Comparison of ENCODE assay signal across 6 cellular contexts in genomic region chr10:12328302-12328701, GRCh38. TPM values are rescaled to one million over a fixed set of nuclear protein-coding genes. Genes with fewer than 3 reads are reported as not detected.
DNase-seq lines count a peak whose midpoint lies in the region; ATAC-seq, FAIRE-seq and TF ChIP-seq lines count a peak whose summit lies in the region.
"Not testable (repeated sequence)": the region's sequence is repeated elsewhere in the genome, so short reads cannot be mapped to it uniquely, and the experiment has no call there.

No MANE protein-coding gene starts in this region.

- H3K4me3 Mint-ChIP-seq in activated T-helper 17 cell treated with anti-CD3 and anti-CD28 coated beads, Interleukin-2, amount 50 U/mL, for 72 hours; chondrocyte (ENCODE audit: unreplicated experiment): not testable (repeated sequence)

- TF ChIP-seq EP300 in A549 (IDR thresholded peaks at IDR 0.05); suprapubic skin (IDR thresholded peaks at IDR 0.05): not testable (repeated sequence)

- TF ChIP-seq CTCF in A549 (IDR thresholded peaks at IDR 0.05); chondrocyte (IDR thresholded peaks at IDR 0.05); suprapubic skin (IDR thresholded peaks at IDR 0.05): not testable (repeated sequence)

- not testable (repeated sequence) for H3K9me3 ChIP-seq in A549, suprapubic skin

- POLR2A ChIA-PET in A549 (lab: Yijun Ruan, JAX): not testable (repeated sequence)

- ATAC-seq in A549: not testable (repeated sequence)
- peak; percentile 30 for ATAC-seq in activated T-helper 17 cell treated with anti-CD3 and anti-CD28 coated beads, Interleukin-2, amount 50 U/mL, for 72 hours (replicated peaks)
- peak; percentile 55 for ATAC-seq in esophagus mucosa

- not testable (repeated sequence) for TF ChIP-seq POLR2A in A549 (IDR thresholded peaks at IDR 0.05; ENCODE audit: low read length); suprapubic skin (IDR thresholded peaks at IDR 0.05)

- not testable (repeated sequence) for H3K27ac Mint-ChIP-seq in activated T-helper 17 cell treated with anti-CD3 and anti-CD28 coated beads, Interleukin-2, amount 50 U/mL, for 72 hours; chondrocyte (ENCODE audit: unreplicated experiment)

- not testable (repeated sequence) for H3K9me3 Mint-ChIP-seq in activated T-helper 17 cell treated with anti-CD3 and anti-CD28 coated beads, Interleukin-2, amount 50 U/mL, for 72 hours; chondrocyte (ENCODE audit: low read depth)

- CTCF ChIA-PET in A549 (lab: Yijun Ruan, JAX): interaction anchor here (0.7 to 2.7 kb wide), 4 partner anchors 30 to 328 kb away, joined by 3 to 10 read pairs (median 3); no protein-coding TSS in a partner anchor

- H3K4me2 ChIP-seq in A549: not testable (repeated sequence)

- not testable (repeated sequence) for H3K27me3 ChIP-seq in suprapubic skin

- H3K4me3 ChIP-seq in A549, skin epidermis, suprapubic skin: not testable (repeated sequence)

- DNase-seq in A549 (ENCODE audit: low read depth in 1 of 2, low spot score in 1 of 2); suprapubic skin (ENCODE audit: low spot score in 2 of 2): not testable (repeated sequence)
- peak; percentile 11 for DNase-seq in chondrocyte (ENCODE audit: low spot score)

- not testable (repeated sequence) for H3K4me1 Mint-ChIP-seq in activated T-helper 17 cell treated with anti-CD3 and anti-CD28 coated beads, Interleukin-2, amount 50 U/mL, for 72 hours
- peaks cover 32% of the 10 kb centered on the region for H3K4me1 Mint-ChIP-seq in chondrocyte (ENCODE audit: low read depth)

- not testable (repeated sequence) for TF ChIP-seq RAD21 in A549 (conservative IDR thresholded peaks at IDR 0.05 in 1 of 2, IDR thresholded peaks at IDR 0.05 in 1 of 2)

- H3K4me1 ChIP-seq in A549: peaks cover 47% of the 10 kb centered on the region
- peaks cover 19% of the 10 kb centered on the region for H3K4me1 ChIP-seq in suprapubic skin

- H3K27ac ChIP-seq in A549: peak overlapping the region; percentile 67 to 93
- peak overlapping the region in 11 of 21 experiments; percentile 1 to 64 (median 32) for H3K27ac ChIP-seq in skin epidermis
- H3K27ac ChIP-seq in suprapubic skin: peak overlapping the region; percentile 31

- not testable (repeated sequence) for H3K36me3 ChIP-seq in suprapubic skin

- WGBS in A549 (ENCODE audit: missing lambda C conversion rate): 85% methylated on average over 8 of the region's 9 CpGs
- WGBS in suprapubic skin: 73% methylated on average over 8 of the region's 9 CpGs

- FAIRE-seq in A549 (lab: Jason Lieb, UNC): not testable (repeated sequence)

- H3K36me3 Mint-ChIP-seq in activated T-helper 17 cell treated with anti-CD3 and anti-CD28 coated beads, Interleukin-2, amount 50 U/mL, for 72 hours (ENCODE audit: low read depth); chondrocyte (ENCODE audit: low read depth): not testable (repeated sequence)

- H3K27me3 Mint-ChIP-seq in activated T-helper 17 cell treated with anti-CD3 and anti-CD28 coated beads, Interleukin-2, amount 50 U/mL, for 72 hours; chondrocyte (ENCODE audit: low read depth): not testable (repeated sequence)

TF ChIP-seq in A549, 52 proteins besides CTCF, POLR2A, EP300 and RAD21:
- TF ChIP-seq FOSL2 (IDR thresholded peaks at IDR 0.05): not testable (repeated sequence)
- 0 out of 2 replicates have a peak, but pooled peaks have one; percentile 11 for TF ChIP-seq FOSL2 (CRISPR knock-in tag; IDR thresholded peaks at IDR 0.05)

RNA-seq across cellular contexts. Expression of gene CAMK1D, which starts 21.0 kb away (rescaled TPM):
- 12.5 and 15.0 TPM in 2 replicates for polyA plus RNA-seq in A549 (2011; rRNA removed)
- polyA plus RNA-seq in A549 (2012; cell fraction: cytosol; rRNA removed): 3.2 and 4.0 TPM in 2 replicates
- 4.1 and 5.6 TPM in 2 replicates for polyA plus RNA-seq in A549 (2012; cell fraction: nucleus; rRNA removed)
- polyA plus RNA-seq in A549 (2017; fragmentation: RNase III; extraction: RNeasy Plus Mini Kit Qiagen cat#74134 plus additional on column Dnase treatment): 6.5 to 7.5 TPM (median 6.6 TPM) in 3 replicates
- 10.0 and 10.2 TPM in 2 replicates for polyA minus RNA-seq in A549 (2011; rRNA and poly(A)+ RNA removed)
- 10 to 100 TPM; 10.9 to 20.7 TPM for total RNA-seq in activated T-helper 17 cell treated with anti-CD3 and anti-CD28 coated beads, Interleukin-2, amount 50 U/mL, for 72 hours
- 31.2 to 36.3 TPM (median 34.7 TPM) in 3 replicates for total RNA-seq in chondrocyte
- total RNA-seq in esophagus mucosa: 10.7 TPM
- 10 to 100 TPM; 26.4 to 31.3 (median 30.2) TPM for total RNA-seq in suprapubic skin
